Comparison of ENCODE assay signal across 8 cellular contexts in genomic region chr17:2593846-2594656, GRCh38. TPM values are rescaled to one million over a fixed set of nuclear protein-coding genes. Genes with fewer than 3 reads are reported as not detected.
A peak's percentile ranks its signal among the peaks of the same experiment; 100 is the strongest.
DNase-seq lines count a peak whose midpoint lies in the region; ATAC-seq and TF ChIP-seq lines count a peak whose summit lies in the region.

No MANE protein-coding gene starts in this region.

- no CpG with 5 or more reads among the region's 73 CpGs for WGBS in IMR-90 (ENCODE audit: extremely low coverage in 2 of 2, insufficient read length in 1 of 2), 2 experiments
- 0% methylated on average over 5 of the region's 73 CpGs; no CpG with 5 or more reads in 1 of the 2 donors for WGBS in gastroesophageal sphincter (ENCODE audit: low coverage in 1 of 2), 2 donors
- WGBS in suprapubic skin, result 1% methylated on average over 15 of the region's 73 CpGs

- dilution Hi-C loops in IMR-90 (cut with HindIII; ENCODE audit: low sequenced_read_pairs, unreplicated experiment), result no loop called here

- ATAC-seq in GM21529 (IDR thresholded peaks at IDR 0.05; ENCODE audit: unreplicated experiment) (peak; percentile 47), IMR-90 (ENCODE audit: low read depth) (peak; percentile 73), gastroesophageal sphincter (peak; percentile 77)

- H3K4me1 ChIP-seq in IMR-90 (ENCODE audit: control insufficient read depth, insufficient read depth, low read length) (peaks cover 2% of the 10 kb centered on the region; the same call in 1 of the 2 replicates), gastroesophageal sphincter (peaks cover 3 to 52% (median 17%) of the 10 kb centered on the region in 3 donors), suprapubic skin (peaks cover 50% of the 10 kb centered on the region)

- peak overlapping the region; percentile 97 for H2BK5ac ChIP-seq in IMR-90 (ENCODE audit: low read depth, low read length, poor library complexity, severe bottlenecking)

- peaks cover 4 to 12% of the 10 kb centered on the region in 2 experiments; a peak in 2 of 4 replicates for H3K79me1 ChIP-seq in IMR-90 (ENCODE audit: low read depth in 1 of 2, low read length in 2 of 2)

- H2BK120ac ChIP-seq in IMR-90 (ENCODE audit: low read depth, low read length), result peak overlapping the region; percentile 11; the same call in 1 of the 2 replicates

- peak overlapping the region; percentile 99 for H3K27ac ChIP-seq in IMR-90 (ENCODE audit: insufficient read depth, low read length)
- peak overlapping the region; percentile 95 to 100 (median 98) for H3K27ac ChIP-seq in gastroesophageal sphincter
- H3K27ac ChIP-seq in suprapubic skin, result peak overlapping the region; percentile 99

- H2AK9ac ChIP-seq in IMR-90 (replicated peaks; ENCODE audit: low read depth, low read length, poor library complexity), result peak overlapping the region; percentile 89

- H3K4me3 ChIP-seq in IMR-90 (ENCODE audit: insufficient read depth, low read depth, low read length) (peak overlapping the region; percentile 99), gastroesophageal sphincter (peak overlapping the region; percentile 84 to 97), suprapubic skin (peak overlapping the region; percentile 63)

- peak overlapping the region; percentile 93 for H2AFZ ChIP-seq in IMR-90 (replicated peaks; ENCODE audit: low read length, poor library complexity)

- peak overlapping the region; percentile 100 for H3K4me2 ChIP-seq in IMR-90 (ENCODE audit: low read depth, low read length)

- no peaks in the 10 kb centered on the region; the same call in 1 of the 2 replicates for H3K36me3 ChIP-seq in IMR-90 (ENCODE audit: control insufficient read depth, insufficient read depth, low read length)
- no peaks in the 10 kb centered on the region for H3K36me3 ChIP-seq in gastroesophageal sphincter
- no peaks in the 10 kb centered on the region for H3K36me3 ChIP-seq in suprapubic skin

- peaks cover 6% of the 10 kb centered on the region for H3K36me3 Mint-ChIP-seq in activated naive CD4-positive, alpha-beta T cell treated with anti-CD3 and anti-CD28 coated beads for 36 hours (ENCODE audit: low read depth)

- H3K27me3 Mint-ChIP-seq in activated naive CD4-positive, alpha-beta T cell treated with anti-CD3 and anti-CD28 coated beads for 36 hours (ENCODE audit: low read depth), result no peaks in the 10 kb centered on the region

- peak overlapping the region; percentile 78 for H3K23ac ChIP-seq in IMR-90 (ENCODE audit: low read depth, low read length)

- H3K4me1 Mint-ChIP-seq in activated naive CD4-positive, alpha-beta T cell treated with anti-CD3 and anti-CD28 coated beads for 36 hours (ENCODE audit: low read depth), result peaks cover 42% of the 10 kb centered on the region

- peak overlapping the region; percentile 90 for H3K4me3 Mint-ChIP-seq in activated naive CD4-positive, alpha-beta T cell treated with anti-CD3 and anti-CD28 coated beads for 36 hours

- POLR2A ChIA-PET in IMR-90 (lab: Charles Lee; ENCODE audit: unreplicated experiment), result interaction anchor here (0.6 to 0.8 kb wide), 3 partner anchors 12 to 23 kb away, joined by 3 to 5 read pairs (median 3); no protein-coding TSS in a partner anchor

- TF ChIP-seq EP300 in gastroesophageal sphincter (IDR thresholded peaks at IDR 0.05), result no peak
- TF ChIP-seq EP300 in suprapubic skin (IDR thresholded peaks at IDR 0.05), result no peak

- peak overlapping the region; percentile 96 for H3K14ac ChIP-seq in IMR-90 (replicated peaks; ENCODE audit: low read depth, low read length)

- peaks cover 48% of the 10 kb centered on the region for H4K20me1 ChIP-seq in IMR-90 (ENCODE audit: insufficient read depth, low read length)

- intact Hi-C loops in IMR-90 (cut with micrococcal nuclease), result loop anchor here (2.0 to 10.0 kb wide), 2 partner anchors 83 to 139 kb away; partner anchors contain the start of gene METTL16
- intact Hi-C loops in activated naive CD4-positive, alpha-beta T cell treated with anti-CD3 and anti-CD28 coated beads for 36 hours (cut with micrococcal nuclease), result loop anchor here (1.0 to 10.0 kb wide), 6 partner anchors 81 to 1073 kb away; partner anchors contain the start of genes CLUH, EMC6, METTL16 and MNT

- peak overlapping the region; percentile 56; the same call in 1 of the 2 replicates for H3K18ac ChIP-seq in IMR-90 (ENCODE audit: low read depth, low read length)

- H3K27me3 ChIP-seq in IMR-90 (ENCODE audit: control insufficient read depth, insufficient read depth, low read length), result no peaks in the 10 kb centered on the region
- H3K27me3 ChIP-seq in gastroesophageal sphincter, result no peaks in the 10 kb centered on the region
- no peaks in the 10 kb centered on the region for H3K27me3 ChIP-seq in suprapubic skin

- 0 out of 2 replicates have a peak, but pooled peaks cover 4% of the 10 kb centered on the region for H3K9me1 ChIP-seq in IMR-90 (ENCODE audit: insufficient read depth, low read length)

- no peak for TF ChIP-seq CTCF in IMR-90 (conservative IDR thresholded peaks at IDR 0.05; ENCODE audit: low read depth, low read length)
- TF ChIP-seq CTCF in gastroesophageal sphincter (IDR thresholded peaks at IDR 0.05), result no peak
- TF ChIP-seq CTCF in suprapubic skin (IDR thresholded peaks at IDR 0.05), result no peak

- no peaks in the 10 kb centered on the region for H3K9me3 Mint-ChIP-seq in activated naive CD4-positive, alpha-beta T cell treated with anti-CD3 and anti-CD28 coated beads for 36 hours

- peak overlapping the region; percentile 81 for H4K91ac ChIP-seq in IMR-90 (ENCODE audit: insufficient read depth, low read depth, low read length)

- H3K9ac ChIP-seq in IMR-90 (ENCODE audit: low read depth, low read length), result peak overlapping the region; percentile 99

- H2BK20ac ChIP-seq in IMR-90 (ENCODE audit: low read depth, low read length), result no peak overlapping the region

- TF ChIP-seq RAD21 in IMR-90 (IDR thresholded peaks at IDR 0.05; ENCODE audit: low read length), result no peak

- DNase-seq in DMS79 treated with DMSO at 0.1 percent for 48 hours (lab: John Stamatoyannopoulos, UW) (peak; percentile 73), IMR-90 (peak; percentile 61), SK-MEL-5 (ENCODE audit: low read depth, low spot score) (peak; percentile 82), nucleus accumbens (lab: John Stamatoyannopoulos, UW) (peak in 54 of 56 donors; percentile 25 to 91 (median 80)), suprapubic skin (ENCODE audit: low spot score in 2 of 2) (peak; percentile 91 to 94)
- DNase-seq in activated naive CD4-positive, alpha-beta T cell treated with anti-CD3 and anti-CD28 coated beads for 36 hours, result peak; percentile 87

- H2BK15ac ChIP-seq in IMR-90 (ENCODE audit: low read depth, low read length), result no peak overlapping the region

- in situ Hi-C loops in IMR-90 (cut with MboI; ENCODE audit: low sequenced_read_pairs) (no loop called here), SK-MEL-5 (cut with HindIII; ENCODE audit: low pct_unique_long_range_greater_than_20kb, low sequenced_read_pairs) (no loop called here)

- H2AK5ac ChIP-seq in IMR-90 (ENCODE audit: low read depth, low read length), result peak overlapping the region; percentile 59

- H3K9me3 ChIP-seq in IMR-90 (ENCODE audit: control insufficient read depth, insufficient read depth, low read length), result no peaks in the 10 kb centered on the region
- H3K9me3 ChIP-seq in gastroesophageal sphincter, result no peaks in the 10 kb centered on the region
- no peaks in the 10 kb centered on the region for H3K9me3 ChIP-seq in suprapubic skin

- no TSS peak for BruUV-seq in IMR-90 (replicated peaks; lab: Mats Ljungman, UMichigan)

- CTCF ChIA-PET in IMR-90 (lab: Yijun Ruan, JAX), result no interaction called here
- CTCF ChIA-PET in activated naive CD4-positive, alpha-beta T cell treated with anti-CD3 and anti-CD28 coated beads for 36 hours (lab: Charles Lee), result interaction anchor here (0.6 to 0.7 kb wide), 2 partner anchors 202 to 443 kb away, joined by 3 to 5 read pairs; no protein-coding TSS in a partner anchor

- H4K8ac ChIP-seq in IMR-90 (ENCODE audit: low read depth in 2 of 2, low read length in 2 of 2), result peak overlapping the region; percentile 48 to 74; a peak in 2 of 4 replicates

- H3K56ac ChIP-seq in IMR-90 (ENCODE audit: extremely low read depth, insufficient read depth, low read length), result peak overlapping the region; percentile 49

- peak overlapping the region; percentile 37 for H3K4ac ChIP-seq in IMR-90 (ENCODE audit: low read depth, low read length)

- H3K27ac Mint-ChIP-seq in activated naive CD4-positive, alpha-beta T cell treated with anti-CD3 and anti-CD28 coated beads for 36 hours, result peak overlapping the region; percentile 92

- peak overlapping the region; percentile 44 for H4K5ac ChIP-seq in IMR-90 (ENCODE audit: low read depth, low read length)

- no peak; the same call in 1 of the 2 replicates for TF ChIP-seq POLR2A in IMR-90 (IDR thresholded peaks at IDR 0.05; ENCODE audit: low read depth, low read length)
- TF ChIP-seq POLR2A in gastroesophageal sphincter (IDR thresholded peaks at IDR 0.05), result no peak
- TF ChIP-seq POLR2A in suprapubic skin (IDR thresholded peaks at IDR 0.05), result peak in 1 of 2 donors; percentile 30

TF ChIP-seq in IMR-90, 13 proteins besides CTCF, POLR2A, EP300 and RAD21:
- no peak for TF ChIP-seq MXI1 (IDR thresholded peaks at IDR 0.05; ENCODE audit: borderline replicate concordance, low read depth, low read length)
- TF ChIP-seq MAZ (IDR thresholded peaks at IDR 0.05; ENCODE audit: borderline replicate concordance, low read depth, low read length), result peak; percentile 71

RNA-seq across cellular contexts. Expression of gene PAFAH1B1, which starts 0.6 kb away (rescaled TPM):
- 121 and 127 TPM in 2 replicates for total RNA-seq in IMR-90 (2012; rRNA removed)
- polyA plus RNA-seq in IMR-90 (2012; rRNA removed), result 52.7 and 64.5 TPM in 2 replicates
- 15.8 and 25.3 TPM in 2 replicates for polyA plus RNA-seq in IMR-90 (2012; cell fraction: cytosol; rRNA removed)
- 12.5 and 61.3 TPM in 2 replicates for polyA plus RNA-seq in IMR-90 (2012; cell fraction: nucleus; rRNA removed; ENCODE audit: low replicate concordance)
- total RNA-seq in SK-MEL-5 (2014; rRNA removed; shearing (Covaris generic)), result 110 and 114 TPM in 2 replicates
- 66.4 and 87.6 TPM in 2 replicates for polyA plus RNA-seq in SK-MEL-5 (2015; cell fraction: cytosol; rRNA removed)
- polyA plus RNA-seq in SK-MEL-5 (2015; cell fraction: nucleus; rRNA removed), result 58.5 and 67.0 TPM in 2 replicates
- total RNA-seq in activated naive CD4-positive, alpha-beta T cell treated with anti-CD3 and anti-CD28 coated beads for 36 hours, result 100 to 1,000 TPM; 142 to 145 TPM
- 100 to 1,000 TPM in 3 of 4 donors, 10 to 100 TPM in 1; 91.4 to 135 (median 115) TPM for total RNA-seq in gastroesophageal sphincter
- total RNA-seq in suprapubic skin, result 100 to 1,000 TPM in 3 of 4 donors, 10 to 100 TPM in 1; 97.4 to 283 (median 125) TPM

Comparison
In these comparisons a context has a peak if more than half of its experiments do, and no peak if none do; other contexts are left out.
1. Peak in every context shown above with its lines: DNase-seq, ATAC-seq, H3K4me3 ChIP-seq and H3K27ac ChIP-seq.